In genomic region chr17:50201226-50201854, GRCh38 we compare ENCODE assay signal across 8 cellular contexts. TPM values are rescaled to one million over a fixed set of nuclear protein-coding genes. Genes with fewer than 3 reads are reported as not detected.
DNase-seq lines count a peak whose midpoint lies in the region; ATAC-seq and TF ChIP-seq lines count a peak whose summit lies in the region.

COL1A1 (minus strand) TSS chr17:50201631; CDS start chr17:50201513, 118 bp downstream.

- H2BK120ac ChIP-seq in H9 (ENCODE audit: low read depth, low read length, poor library complexity, severe bottlenecking), result no peak within 1 kb of the TSS

- no peak within 1 kb of the TSS for H3T11ph ChIP-seq in H9 (ENCODE audit: low read length)

- no peaks in the 10 kb centered on the region for H3K79me1 ChIP-seq in H9 (ENCODE audit: insufficient read depth, low read depth, low read length, poor library complexity, severe bottlenecking)

- no peak within 1 kb of the TSS for H2BK20ac ChIP-seq in H9 (ENCODE audit: low read depth, low read length, poor library complexity, severe bottlenecking)

- H3K27ac Mint-ChIP-seq in H9, result peak within 1 kb of the TSS in 1 of 3 experiments; percentile 3; a peak in 2 of 7 replicates
- H3K27ac Mint-ChIP-seq in activated T-helper 2 cell treated with anti-CD3 and anti-CD28 coated beads, Interferon-gamma antibody, Interleukin-2, Interleukin-4, amounts not matched to agents 10 μg/mL and 5 μg/mL and 100 μg/mL, durations not matched to agents 14 hours and 24 hours and 36 hours, result peak within 1 kb of the TSS; percentile 19

- peaks cover 0 to 27% (median 25%) of the 10 kb centered on the region in 3 experiments; a peak in 4 of 7 replicates for H3K36me3 Mint-ChIP-seq in H9 (ENCODE audit: insufficient read depth in 1 of 3, low read depth in 3 of 3)
- no peaks in the 10 kb centered on the region for H3K36me3 Mint-ChIP-seq in activated T-helper 2 cell treated with anti-CD3 and anti-CD28 coated beads, Interferon-gamma antibody, Interleukin-2, Interleukin-4, amounts not matched to agents 10 μg/mL and 5 μg/mL and 100 μg/mL, durations not matched to agents 14 hours and 24 hours and 36 hours (ENCODE audit: low read depth)

- H3K23me2 ChIP-seq in H9 (ENCODE audit: insufficient read length, low read depth, low read length, poor library complexity, severe bottlenecking), result peaks cover 15% of the 10 kb centered on the region

- H4K5ac ChIP-seq in H9 (ENCODE audit: insufficient read length, low read depth, low read length), result no peak within 1 kb of the TSS

- H3K4me1 Mint-ChIP-seq in H9, result peaks cover 23 to 45% of the 10 kb centered on the region in 2 experiments
- H3K4me1 Mint-ChIP-seq in activated T-helper 2 cell treated with anti-CD3 and anti-CD28 coated beads, Interferon-gamma antibody, Interleukin-2, Interleukin-4, amounts not matched to agents 10 μg/mL and 5 μg/mL and 100 μg/mL, durations not matched to agents 14 hours and 24 hours and 36 hours (ENCODE audit: low read depth), result peaks cover 19% of the 10 kb centered on the region

- ATAC-seq in heart right ventricle (peak; percentile 25 to 53 (median 41)), GM18861 (IDR thresholded peaks at IDR 0.05; ENCODE audit: unreplicated experiment) (no peak), HG02884 (IDR thresholded peaks at IDR 0.05; ENCODE audit: unreplicated experiment) (no peak)

- no peaks in the 10 kb centered on the region for H3K79me2 ChIP-seq in H9 (ENCODE audit: insufficient read depth, low read length)

- no peak within 1 kb of the TSS for H3K14ac ChIP-seq in H9 (ENCODE audit: insufficient read depth, low read length)

- H2BK12ac ChIP-seq in H9 (ENCODE audit: insufficient read length, low read depth, low read length), result no peak within 1 kb of the TSS

- DNase-seq in H9, result peak; percentile 74
- DNase-seq in activated T-helper 2 cell treated with anti-CD3 and anti-CD28 coated beads, Interferon-gamma antibody, Interleukin-2, Interleukin-4, amounts not matched to agents 10 μg/mL and 5 μg/mL and 100 μg/mL, durations not matched to agents 14 hours and 24 hours and 36 hours (ENCODE audit: low spot score), result no peak
- peak; percentile 74 to 76 for DNase-seq in heart right ventricle
- no peak for DNase-seq in NCI-H1092 (lab: John Stamatoyannopoulos, UW)
- DNase-seq in HUDEP-2 (lab: John Stamatoyannopoulos, UW; ENCODE audit: unreplicated experiment in 76 of 76), result no peak

- peaks cover 7% of the 10 kb centered on the region; the same call in 1 of the 2 replicates for H3K27me3 ChIP-seq in H9 (ENCODE audit: insufficient read depth, low read length)
- H3K27me3 ChIP-seq in heart right ventricle, result peaks cover 0 to 48% (median 29%) of the 10 kb centered on the region in 7 donors
- H3K27me3 ChIP-seq in rectal smooth muscle tissue (ENCODE audit: control insufficient read depth, insufficient read depth, low read length), result peaks cover 7% of the 10 kb centered on the region

- H3K4me2 ChIP-seq in H9 (ENCODE audit: insufficient read depth, insufficient read length, low read length), result peak within 1 kb of the TSS; percentile 63

- H4K20me1 ChIP-seq in H9 (ENCODE audit: control insufficient read depth, insufficient read depth, insufficient read length), result no peaks in the 10 kb centered on the region

- H3K9ac ChIP-seq in H9 (ENCODE audit: extremely low read depth, insufficient read length, low read length) (no peak within 1 kb of the TSS), rectal smooth muscle tissue (ENCODE audit: low read length) (peak within 1 kb of the TSS; percentile 85)

- TF ChIP-seq CTCF in H9 (conservative IDR thresholded peaks at IDR 0.05), result no peak
- no peak for TF ChIP-seq CTCF in heart right ventricle (IDR thresholded peaks at IDR 0.05)

- H3K27ac ChIP-seq in H9 (ENCODE audit: insufficient read length, low read depth, low read length) (no peak within 1 kb of the TSS), heart right ventricle (peak within 1 kb of the TSS; percentile 70 to 93 (median 84)), rectal smooth muscle tissue (ENCODE audit: low read depth, low read length) (peak within 1 kb of the TSS; percentile 94)

- WGBS in H9 (ENCODE audit: extremely low coverage, insufficient read length, low lambda C conversion rate), result no CpG with 5 or more reads among the region's 37 CpGs
- WGBS in heart right ventricle, 2 donors, result 6% methylated on average over 36 to 37 of the region's 37 CpGs

- H4K8ac ChIP-seq in H9 (replicated peaks; ENCODE audit: insufficient read length, low read depth, low read length), result no peak within 1 kb of the TSS

- no peak within 1 kb of the TSS for H3K18ac ChIP-seq in H9 (ENCODE audit: insufficient read length, low read depth, low read length)

- H2AFZ ChIP-seq in H9 (ENCODE audit: low read length), result no peak within 1 kb of the TSS

- intact Hi-C loops in activated T-helper 2 cell treated with anti-CD3 and anti-CD28 coated beads, Interferon-gamma antibody, Interleukin-2, Interleukin-4, amounts not matched to agents 10 μg/mL and 5 μg/mL and 100 μg/mL, durations not matched to agents 14 hours and 24 hours and 36 hours (cut with micrococcal nuclease), result loop anchor here (5.0 to 10.0 kb wide), 2 partner anchors 146 to 273 kb away; partner anchors contain the start of genes RSAD1 and XYLT2
- intact Hi-C loops in heart right ventricle (cut with DNase I), result loop anchor here in 6 of 10 donors (2.0 to 5.0 kb wide), 4 partner anchors 69 to 95 kb away; partner anchors contain the start of gene TMEM92 (in 1 of the 6)

- H3K9me3 Mint-ChIP-seq in H9, result no peaks in the 10 kb centered on the region; a peak in 3 of 5 replicates
- no peaks in the 10 kb centered on the region for H3K9me3 Mint-ChIP-seq in activated T-helper 2 cell treated with anti-CD3 and anti-CD28 coated beads, Interferon-gamma antibody, Interleukin-2, Interleukin-4, amounts not matched to agents 10 μg/mL and 5 μg/mL and 100 μg/mL, durations not matched to agents 14 hours and 24 hours and 36 hours

- H3K9me3 ChIP-seq in H9 (ENCODE audit: control insufficient read depth, low read depth, low read length) (no peaks in the 10 kb centered on the region), heart right ventricle (no peaks in the 10 kb centered on the region)

- no peak within 1 kb of the TSS for H2BK15ac ChIP-seq in H9 (ENCODE audit: low read depth, low read length)

- H3K36me3 ChIP-seq in heart right ventricle, result peaks cover 0 to 29% (median 13%) of the 10 kb centered on the region in 9 donors
- peaks cover 17% of the 10 kb centered on the region for H3K36me3 ChIP-seq in rectal smooth muscle tissue (ENCODE audit: control insufficient read depth, insufficient read depth, low read length)

- no peak within 1 kb of the TSS for H2BK5ac ChIP-seq in H9 (ENCODE audit: insufficient read length, low read length)

- peaks cover 52% of the 10 kb centered on the region for H3K27me3 Mint-ChIP-seq in H9 (ENCODE audit: low read depth)
- H3K27me3 Mint-ChIP-seq in activated T-helper 2 cell treated with anti-CD3 and anti-CD28 coated beads, Interferon-gamma antibody, Interleukin-2, Interleukin-4, amounts not matched to agents 10 μg/mL and 5 μg/mL and 100 μg/mL, durations not matched to agents 14 hours and 24 hours and 36 hours (ENCODE audit: low read depth), result peaks cover 45% of the 10 kb centered on the region

- H3K4ac ChIP-seq in H9 (ENCODE audit: low read depth, low read length), result no peak within 1 kb of the TSS

- H3K4me3 Mint-ChIP-seq in H9, result peak within 1 kb of the TSS; percentile 81 to 88
- peak within 1 kb of the TSS; percentile 80 for H3K4me3 Mint-ChIP-seq in activated T-helper 2 cell treated with anti-CD3 and anti-CD28 coated beads, Interferon-gamma antibody, Interleukin-2, Interleukin-4, amounts not matched to agents 10 μg/mL and 5 μg/mL and 100 μg/mL, durations not matched to agents 14 hours and 24 hours and 36 hours (ENCODE audit: low read depth)

- no peak within 1 kb of the TSS for H3K23ac ChIP-seq in H9 (ENCODE audit: insufficient read length, low read depth, low read length)

- H3K56ac ChIP-seq in H9 (ENCODE audit: insufficient read length, low read depth, low read length), result no peak within 1 kb of the TSS

- no peak within 1 kb of the TSS for H2AK5ac ChIP-seq in H9 (ENCODE audit: insufficient read length, low read length)

- no peak within 1 kb of the TSS for H4K91ac ChIP-seq in H9 (ENCODE audit: insufficient read length, low read depth, low read length)

- no peaks in the 10 kb centered on the region for H3K4me1 ChIP-seq in H9 (ENCODE audit: insufficient read depth, low read length)
- H3K4me1 ChIP-seq in heart right ventricle, result peaks cover 3 to 64% (median 26%) of the 10 kb centered on the region in 9 donors
- peaks cover 43% of the 10 kb centered on the region for H3K4me1 ChIP-seq in rectal smooth muscle tissue (ENCODE audit: control insufficient read depth, insufficient read depth, low read length)

- H3K4me3 ChIP-seq in heart right ventricle, result peak within 1 kb of the TSS; percentile 13 to 65 (median 60)
- peak within 1 kb of the TSS; percentile 72 for H3K4me3 ChIP-seq in rectal smooth muscle tissue (ENCODE audit: low read length)

RNA-seq across cellular contexts. Expression of gene COL1A1, which starts in this region (rescaled TPM):
- 104 and 112 TPM in 2 replicates for total RNA-seq in H9 (2021)
- 13.9 and 15.5 TPM in 2 replicates for total RNA-seq in activated T-helper 2 cell treated with anti-CD3 and anti-CD28 coated beads, Interferon-gamma antibody, Interleukin-2, Interleukin-4, amounts not matched to agents 10 μg/mL and 5 μg/mL and 100 μg/mL, durations not matched to agents 14 hours and 24 hours and 36 hours
- 100 to 1,000 TPM in 1 of 10 donors, 10 to 100 TPM in 9; 31.7 to 455 (median 45.9) TPM for total RNA-seq in heart right ventricle
- 10 to 100 TPM; 30.2 to 81.5 TPM for polyA plus RNA-seq in heart right ventricle

Comparison
In these comparisons a context has a peak if more than half of its experiments do, and no peak if none do; other contexts are left out.
1. DNase-seq: peak in H9 (single experiment) and heart right ventricle (2 of 2); none in activated T-helper 2 cell treated with anti-CD3 and anti-CD28 coated beads, Interferon-gamma antibody, Interleukin-2, Interleukin-4, amounts not matched to agents 10 μg/mL and 5 μg/mL and 100 μg/mL, durations not matched to agents 14 hours and 24 hours and 36 hours (single experiment), NCI-H1092 (single experiment) and HUDEP-2 (0 of 76).
2. ATAC-seq: peak in heart right ventricle (8 of 8); none in GM18861 (single experiment) and HG02884 (single experiment).